In the genomic region with DNA sequence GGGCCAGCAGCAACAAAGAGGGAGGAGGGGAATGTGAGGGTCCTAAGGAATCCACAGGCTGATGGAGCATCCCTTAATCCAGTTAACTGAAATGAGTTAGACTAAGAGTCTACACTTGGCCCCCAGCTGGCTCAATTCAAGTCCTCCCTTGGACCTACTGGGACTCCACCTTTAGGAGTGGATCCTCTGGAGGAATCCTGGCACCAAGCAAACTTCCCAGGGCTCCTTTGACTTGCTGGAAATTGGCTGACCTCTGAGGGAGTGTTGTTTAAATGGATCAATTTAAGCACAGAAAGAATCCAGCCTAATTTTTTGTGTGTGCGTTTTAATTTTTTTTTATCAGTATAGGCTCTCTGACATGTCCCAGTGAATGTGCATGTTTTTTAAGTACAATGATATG, we compare ENCODE assay signal across 16 cellular contexts.
A peak's percentile ranks its signal among the peaks of the same experiment; 100 is the strongest.
DNase-seq lines count a peak whose midpoint lies in the region; ATAC-seq and TF ChIP-seq lines count a peak whose summit lies in the region.
"Had no signal": no experiment of that assay in that cellular context is flagged by ENCODE, and none has a peak within 500 bp of the region (broad histone marks: within the 10 kb centered on the region; RNA-seq: fewer than 3 reads in every experiment).

No MANE protein-coding gene starts in this region.

- peak overlapping the region; percentile 1; the same call in 1 of the 2 replicates for H3K18ac ChIP-seq in IMR-90 (ENCODE audit: low read depth, low read length)

- no peaks in the 10 kb centered on the region for H3K27me3 ChIP-seq in IMR-90 (ENCODE audit: control insufficient read depth, insufficient read depth, low read length)

- peak overlapping the region; percentile 86; the same call in 1 of the 2 replicates for H2AK5ac ChIP-seq in IMR-90 (ENCODE audit: low read depth, low read length)

- H4K91ac ChIP-seq in IMR-90 (ENCODE audit: insufficient read depth, low read depth, low read length) = peak overlapping the region; percentile 70

- in situ Hi-C loops in IMR-90 (cut with MboI; ENCODE audit: low sequenced_read_pairs) = no loop called here

- intact Hi-C loops in IMR-90 (cut with micrococcal nuclease) = no loop called here

- H2AFZ ChIP-seq in IMR-90 (replicated peaks; ENCODE audit: low read length, poor library complexity) = no peak overlapping the region

- H2AK9ac ChIP-seq in IMR-90 (replicated peaks; ENCODE audit: low read depth, low read length, poor library complexity) = no peak overlapping the region

- ATAC-seq in IMR-90 (ENCODE audit: low read depth) (no peak), left lobe of liver (peak; percentile 59), HG03045 (IDR thresholded peaks at IDR 0.05; ENCODE audit: unreplicated experiment) (no peak)
- ATAC-seq: A549 had no signal

- peak overlapping the region; percentile 80 for H3K4ac ChIP-seq in IMR-90 (ENCODE audit: low read depth, low read length)

- no peak for TF ChIP-seq RAD21 in IMR-90 (IDR thresholded peaks at IDR 0.05; ENCODE audit: low read length)

- DNase-seq in NCI-H82 (lab: John Stamatoyannopoulos, UW) (peak; percentile 29), NCI-H82 treated with DMSO at 0.1 percent for 48 hours (lab: John Stamatoyannopoulos, UW; ENCODE audit: unreplicated experiment) (no peak), IMR-90 (no peak), left lobe of liver (ENCODE audit: low spot score) (no peak), NCI-H69 (lab: John Stamatoyannopoulos, UW) (no peak)
- no peak for DNase-seq in activated CD8-positive, alpha-beta memory T cell treated with anti-CD3 and anti-CD28 coated beads for 24 hours
- DNase-seq: AML-193; CD4-positive, alpha-beta memory T cell; DMS79 treated with DMSO at 0.1 percent for 48 hours; GF-D8; GOT3; H7 had no signal

- H3K56ac ChIP-seq in IMR-90 (ENCODE audit: extremely low read depth, insufficient read depth, low read length) = no peak overlapping the region

- no peak overlapping the region for H2BK5ac ChIP-seq in IMR-90 (ENCODE audit: low read depth, low read length, poor library complexity, severe bottlenecking)

- H2BK15ac ChIP-seq in IMR-90 (ENCODE audit: low read depth, low read length) = peak overlapping the region; percentile 24; the same call in 1 of the 3 replicates

- dilution Hi-C loops in IMR-90 (cut with HindIII; ENCODE audit: low sequenced_read_pairs, unreplicated experiment) = no loop called here

- H3K79me1 ChIP-seq in IMR-90 (ENCODE audit: low read depth in 1 of 2, low read length in 2 of 2) = peaks cover 0 to 6% of the 10 kb centered on the region in 2 experiments; a peak in 1 of 4 replicates

- H3K36me3 ChIP-seq in IMR-90 (ENCODE audit: control insufficient read depth, insufficient read depth, low read length) = no peaks in the 10 kb centered on the region

- POLR2A ChIA-PET in IMR-90 (lab: Charles Lee; ENCODE audit: unreplicated experiment) = no interaction called here

- no TSS peak for BruUV-seq in IMR-90 (replicated peaks; lab: Mats Ljungman, UMichigan)

- H4K20me1 ChIP-seq in IMR-90 (ENCODE audit: insufficient read depth, low read length) = no peaks in the 10 kb centered on the region

- no peak overlapping the region for H3K4me3 ChIP-seq in IMR-90 (ENCODE audit: insufficient read depth, low read depth, low read length)
- H3K4me3 ChIP-seq: A549 had no signal

- whole genome bisulfite sequencing in IMR-90 (ENCODE audit: extremely low coverage in 2 of 2, insufficient read length in 1 of 2), 2 experiments = no CpG with 5 or more reads among the region's 1 CpG

- no peak overlapping the region for H3K23ac ChIP-seq in IMR-90 (ENCODE audit: low read depth, low read length)

- H2BK20ac ChIP-seq in IMR-90 (ENCODE audit: low read depth, low read length) = peak overlapping the region; percentile 75

- peak overlapping the region in 1 of 2 experiments; percentile 32; a peak in 1 of 4 replicates for H4K8ac ChIP-seq in IMR-90 (ENCODE audit: low read depth in 2 of 2, low read length in 2 of 2)

- H3K14ac ChIP-seq in IMR-90 (replicated peaks; ENCODE audit: low read depth, low read length) = peak overlapping the region; percentile 30; the same call in 1 of the 2 replicates

- H3K4me2 ChIP-seq in IMR-90 (ENCODE audit: low read depth, low read length) = no peak overlapping the region
- H3K4me2 ChIP-seq: A549 had no signal

- TF ChIP-seq CTCF in IMR-90 (conservative IDR thresholded peaks at IDR 0.05; ENCODE audit: low read depth, low read length) = no peak

- peaks cover 11% of the 10 kb centered on the region for H3K9me1 ChIP-seq in IMR-90 (ENCODE audit: insufficient read depth, low read length)

- TF ChIP-seq POLR2A in IMR-90 (IDR thresholded peaks at IDR 0.05; ENCODE audit: low read depth, low read length) = no peak

- H3K9me3 ChIP-seq in IMR-90 (ENCODE audit: control insufficient read depth, insufficient read depth, low read length) = no peaks in the 10 kb centered on the region
- H3K9me3 ChIP-seq: A549 had no signal

- CTCF ChIA-PET in IMR-90 (lab: Yijun Ruan, JAX) = no interaction called here

- peak overlapping the region; percentile 39; the same call in 1 of the 2 replicates for H4K5ac ChIP-seq in IMR-90 (ENCODE audit: low read depth, low read length)

- peaks cover 12% of the 10 kb centered on the region; the same call in 1 of the 2 replicates for H3K4me1 ChIP-seq in IMR-90 (ENCODE audit: control insufficient read depth, insufficient read depth, low read length)

- H2BK120ac ChIP-seq in IMR-90 (ENCODE audit: low read depth, low read length) = peak overlapping the region; percentile 79; the same call in 1 of the 2 replicates

- no peak overlapping the region for H3K27ac ChIP-seq in IMR-90 (ENCODE audit: insufficient read depth, low read length)
- H3K27ac ChIP-seq: 22Rv1, A549, HL-60 had no signal

- no peak overlapping the region for H3K9ac ChIP-seq in IMR-90 (ENCODE audit: low read depth, low read length)

TF ChIP-seq in IMR-90, 13 proteins besides CTCF, POLR2A, EP300 and RAD21:
- TF ChIP-seq RCOR1 (IDR thresholded peaks at IDR 0.05; ENCODE audit: insufficient replicate concordance, low read length) (no peak), MAZ (IDR thresholded peaks at IDR 0.05; ENCODE audit: borderline replicate concordance, low read depth, low read length) (no peak), CHD1 (IDR thresholded peaks at IDR 0.05; ENCODE audit: low read depth, low read length) (no peak), CEBPB (IDR thresholded peaks at IDR 0.05; ENCODE audit: low read depth, low read length) (no peak), NFE2L2 (IDR thresholded peaks at IDR 0.05; ENCODE audit: low read depth, low read length) (no peak)
